Comparison of ENCODE assay signal across 8 cellular contexts in the genomic region with DNA sequence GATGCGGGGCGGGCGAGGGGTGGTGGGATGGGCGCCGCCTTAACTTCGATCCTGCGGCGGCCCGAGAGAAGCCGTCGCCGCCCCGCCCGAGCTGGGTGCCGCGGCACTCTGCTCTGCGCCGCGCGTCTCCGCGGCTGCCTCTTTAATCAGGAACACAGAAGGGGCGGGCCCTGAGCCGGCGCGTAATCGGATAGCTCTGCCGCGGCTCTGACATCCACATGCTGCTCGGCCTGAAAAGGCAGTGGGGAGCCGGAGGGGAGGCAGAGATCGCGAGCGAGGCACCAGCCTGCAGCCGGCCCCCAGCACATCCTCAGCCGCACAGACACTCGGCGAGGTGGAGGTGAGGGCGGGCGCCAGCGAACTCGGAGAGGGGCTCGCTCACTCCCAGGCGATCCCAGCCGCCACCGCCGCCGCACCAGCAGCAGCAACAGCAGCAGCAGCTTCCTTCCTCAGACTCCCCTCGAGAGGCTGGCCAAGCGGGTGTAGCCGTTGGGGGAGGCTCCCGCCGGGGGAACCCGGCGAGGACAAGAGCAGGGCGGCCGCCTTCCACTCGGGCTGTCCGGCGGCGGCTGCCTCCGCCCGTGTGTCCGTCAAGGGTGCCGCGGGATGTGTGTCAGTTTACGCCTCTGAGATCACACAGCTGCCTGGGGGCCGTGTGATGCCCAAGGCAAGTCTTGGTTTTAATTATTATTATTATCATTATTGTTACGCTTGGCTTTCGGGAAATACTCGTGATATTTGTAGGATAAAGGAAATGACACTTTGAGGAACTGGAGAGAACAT. TPM values are rescaled to one million over a fixed set of nuclear protein-coding genes. Genes with fewer than 3 reads are reported as not detected.
A peak's percentile ranks its signal among the peaks of the same experiment; 100 is the strongest.
DNase-seq lines count a peak whose midpoint lies in the region; ATAC-seq, FAIRE-seq and TF ChIP-seq lines count a peak whose summit lies in the region.

Gene NRP2 (plus strand): TSS at position 263 of the 783 bp plus-strand sequence. CDS start 790 bp downstream, outside the sequence.

- peak within 1 kb of the TSS; percentile 72 for H3K4me2 ChIP-seq in keratinocyte (ENCODE audit: control insufficient read depth, extremely low read depth, insufficient read depth, low read depth, low read length)

- DNase-seq in SIG-M5 treated with dmso at 0.1 percent for 504 hours (lab: John Stamatoyannopoulos, UW; ENCODE audit: unreplicated experiment) (peak; percentile 31), SIG-M5 (lab: John Stamatoyannopoulos, UW) (no peak), NCI-H2196 treated with DMSO at 0.1 percent for 48 hours (lab: John Stamatoyannopoulos, UW; ENCODE audit: unreplicated experiment) (peak; percentile 4), WERI-Rb-1 (peak; percentile 87), choroid plexus epithelial cell (ENCODE audit: low read depth) (peak; percentile 91), keratinocyte (ENCODE audit: low read depth, low spot score) (no peak)

- H3K27ac ChIP-seq in WERI-Rb-1 (peak within 1 kb of the TSS; percentile 34), keratinocyte (ENCODE audit: control insufficient read depth, insufficient read depth, low read length) (peak within 1 kb of the TSS; percentile 80), skin epidermis (peak within 1 kb of the TSS; percentile 42 to 96 (median 83))

- dilution Hi-C loops in keratinocyte (cut with MboI; ENCODE audit: extremely low pct_ligation_motif_present, low sequenced_read_pairs): no loop called here

- ATAC-seq in HG03045 (IDR thresholded peaks at IDR 0.05; ENCODE audit: unreplicated experiment): peak; percentile 65

- H3K9me3 ChIP-seq in WERI-Rb-1 (ENCODE audit: severe bottlenecking): no peaks in the 10 kb centered on the region
- no peaks in the 10 kb centered on the region for H3K9me3 ChIP-seq in keratinocyte (ENCODE audit: control insufficient read depth, low read depth, low read length)

- H3K27me3 ChIP-seq in WERI-Rb-1 (ENCODE audit: insufficient read depth, low read depth, severe bottlenecking) (no peaks in the 10 kb centered on the region), keratinocyte (ENCODE audit: control insufficient read depth, extremely low read depth, insufficient read depth, low read length) (no peaks in the 10 kb centered on the region)

- TF ChIP-seq CTCF in WERI-Rb-1 (IDR thresholded peaks at IDR 0.05; ENCODE audit: low read depth, low read length): no peak
- TF ChIP-seq CTCF in choroid plexus epithelial cell (conservative IDR thresholded peaks at IDR 0.05; ENCODE audit: low read depth, low read length): no peak
- no peak for TF ChIP-seq CTCF in keratinocyte (optimal IDR thresholded peaks at IDR 0.05 in 1 of 3, IDR thresholded peaks at IDR 0.05 in 1 of 3, conservative IDR thresholded peaks at IDR 0.05 in 1 of 3; ENCODE audit: extremely low read depth in 1 of 3, insufficient read depth in 2 of 3, low read length in 3 of 3)

- peak within 1 kb of the TSS; percentile 90 for H3K9ac ChIP-seq in keratinocyte (ENCODE audit: control insufficient read depth, extremely low read depth, insufficient read depth, low read length)

- no peaks in the 10 kb centered on the region for H4K20me1 ChIP-seq in keratinocyte (ENCODE audit: control insufficient read depth, extremely low read depth, insufficient read depth, low read length)

- no peaks in the 10 kb centered on the region for H3K9me1 ChIP-seq in keratinocyte (ENCODE audit: control insufficient read depth, extremely low read depth, insufficient read depth, low read length)

- peaks cover 44% of the 10 kb centered on the region for H3K79me2 ChIP-seq in keratinocyte (ENCODE audit: control insufficient read depth, insufficient read depth, low read length)

- no peaks in the 10 kb centered on the region for H3K36me3 ChIP-seq in WERI-Rb-1
- H3K36me3 ChIP-seq in keratinocyte (ENCODE audit: control insufficient read depth in 2 of 2, extremely low read depth in 1 of 2, insufficient read depth in 2 of 2, low read length in 2 of 2): no peaks in the 10 kb centered on the region

- H3K4me1 ChIP-seq in keratinocyte (ENCODE audit: control insufficient read depth, extremely low read depth, insufficient read depth, low read length): peaks cover 61% of the 10 kb centered on the region

- H3K4me3 ChIP-seq in WERI-Rb-1 (ENCODE audit: low read depth, low read length) (peak within 1 kb of the TSS; percentile 74), choroid plexus epithelial cell (ENCODE audit: low read depth, low read length) (peak within 1 kb of the TSS; percentile 77), keratinocyte (ENCODE audit: control insufficient read depth in 2 of 3, extremely low read depth in 1 of 3, insufficient read depth in 2 of 3, low read depth in 1 of 3, low read length in 3 of 3) (peak within 1 kb of the TSS; percentile 72 to 83 (median 76)), skin epidermis (peak within 1 kb of the TSS; percentile 55 to 75 (median 64))

- H2AFZ ChIP-seq in keratinocyte (ENCODE audit: control insufficient read depth, low read length): peak within 1 kb of the TSS; percentile 79

- FAIRE-seq in keratinocyte (lab: Jason Lieb, UNC): no peak

RNA-seq across cellular contexts. Expression of gene NRP2, which starts in this region (rescaled TPM):
- 9.1 to 20.6 TPM (median 20.6 TPM) in 3 replicates for polyA plus RNA-seq in keratinocyte
- 19.9 TPM for polyA plus RNA-seq in keratinocyte (2011; ENCODE audit: low read depth)
- polyA plus RNA-seq in keratinocyte (2011; cell fraction: cytosol; rRNA removed): 4.6 and 8.2 TPM in 2 replicates
- polyA plus RNA-seq in keratinocyte (2011; cell fraction: nucleus; rRNA removed): 30.5 and 32.6 TPM in 2 replicates
- polyA plus RNA-seq in keratinocyte (2012; ENCODE audit: low replicate concordance): 14.4 and 18.2 TPM in 2 replicates
- polyA minus RNA-seq in keratinocyte: 21.0 to 56.7 TPM (median 47.5 TPM) in 3 replicates
- 8.6 TPM for polyA minus RNA-seq in keratinocyte (2011; cell fraction: cytosol; rRNA and poly(A)+ RNA removed)
- polyA minus RNA-seq in keratinocyte (2011; cell fraction: nucleus; rRNA and poly(A)+ RNA removed): 30.6 and 49.4 TPM in 2 replicates

Comparison
In these comparisons a context has a peak if more than half of its experiments do, and no peak if none do; other contexts are left out.
1. DNase-seq: peak in SIG-M5 treated with dmso at 0.1 percent for 504 hours (single experiment), NCI-H2196 treated with DMSO at 0.1 percent for 48 hours (single experiment), WERI-Rb-1 (single experiment) and choroid plexus epithelial cell (single experiment); none in SIG-M5 (single experiment) and keratinocyte (single experiment).
2. Peak in every context shown above with its lines, with median percentiles within 50 percentile points of each other: H3K27ac ChIP-seq and H3K4me3 ChIP-seq.